ENCODE assay signal across 23 cellular contexts in genomic region chr21:42346441-42346840, GRCh38. TPM values are rescaled to one million over a fixed set of nuclear protein-coding genes. Genes with fewer than 3 reads are reported as not detected.
"Had no signal": no experiment of that assay in that cellular context is flagged by ENCODE, and none has a peak within 500 bp of the region (broad histone marks: within the 10 kb centered on the region; RNA-seq: fewer than 3 reads in every experiment).

No MANE protein-coding gene starts in this region.

- H3K27me3 Mint-ChIP-seq: naive thymus-derived CD8-positive, alpha-beta T cell had no signal

- H3K36me3 Mint-ChIP-seq: naive thymus-derived CD8-positive, alpha-beta T cell; stimulated activated effector memory CD8-positive, alpha-beta T cell treated with anti-CD3 and anti-CD28 coated beads, Interleukin-12 subunit alpha, Interleukin-12 subunit beta, amount 100 ng/mL, for 72 hours had no signal

- H3K9me3 Mint-ChIP-seq: naive thymus-derived CD8-positive, alpha-beta T cell; stimulated activated effector memory CD8-positive, alpha-beta T cell treated with anti-CD3 and anti-CD28 coated beads, Interleukin-12 subunit alpha, Interleukin-12 subunit beta, amount 100 ng/mL, for 72 hours had no signal

- H3K4me1 Mint-ChIP-seq: naive thymus-derived CD8-positive, alpha-beta T cell; stimulated activated effector memory CD8-positive, alpha-beta T cell treated with anti-CD3 and anti-CD28 coated beads, Interleukin-12 subunit alpha, Interleukin-12 subunit beta, amount 100 ng/mL, for 72 hours had no signal

- DNase-seq: effector CD4-positive, alpha-beta T cell; heart left ventricle; hippocampal formation; kidney glomerular epithelial cell; mammary epithelial cell; naive thymus-derived CD8-positive, alpha-beta T cell; ovary; right cardiac atrium; small intestine; stimulated activated CD4-positive, alpha-beta T cell treated with anti-CD3 and anti-CD28 coated beads, Interleukin-2, amount 100 ng/mL, for 48 hours; stimulated activated naive CD8-positive, alpha-beta T cell treated with anti-CD3 and anti-CD28 coated beads, Interleukin-15, Interleukin-2, amounts not matched to agents 100 U/mL and 50 U/mL, for 24 hours; thyroid gland; upper lobe of left lung had no signal

- H3K27ac Mint-ChIP-seq: naive thymus-derived CD8-positive, alpha-beta T cell; progenitor cell of endocrine pancreas; stimulated activated effector memory CD8-positive, alpha-beta T cell treated with anti-CD3 and anti-CD28 coated beads, Interleukin-12 subunit alpha, Interleukin-12 subunit beta, amount 100 ng/mL, for 72 hours had no signal

- H3K4me3 Mint-ChIP-seq: naive thymus-derived CD8-positive, alpha-beta T cell; stimulated activated effector memory CD8-positive, alpha-beta T cell treated with anti-CD3 and anti-CD28 coated beads, Interleukin-12 subunit alpha, Interleukin-12 subunit beta, amount 100 ng/mL, for 72 hours had no signal

- ATAC-seq: heart left ventricle; naive thymus-derived CD8-positive, alpha-beta T cell; right cardiac atrium; stimulated activated effector memory CD8-positive, alpha-beta T cell treated with anti-CD3 and anti-CD28 coated beads, Interleukin-12 subunit alpha, Interleukin-12 subunit beta, amount 100 ng/mL, for 72 hours; stimulated activated naive CD8-positive, alpha-beta T cell treated with anti-CD3 and anti-CD28 coated beads, Interleukin-15, Interleukin-2, amounts not matched to agents 100 U/mL and 50 U/mL, for 24 hours had no signal

RNA-seq across cellular contexts. Expression of gene TFF2, which starts 4.4 kb away (rescaled TPM):
- total RNA-seq: dermis microvascular lymphatic vessel endothelial cell; frontal cortex; glomerular endothelial cell; heart left ventricle; lower leg skin; mammary epithelial cell; mesenteric fat pad; mononuclear cell; naive thymus-derived CD8-positive, alpha-beta T cell; progenitor cell of endocrine pancreas; right cardiac atrium; suprapubic skin; upper lobe of left lung; vagina had no signal

RNA-seq across cellular contexts. Expression of gene TFF1, which starts 19.9 kb away (rescaled TPM):
- total RNA-seq: dermis microvascular lymphatic vessel endothelial cell; frontal cortex; glomerular endothelial cell; heart left ventricle; lower leg skin; mammary epithelial cell; mesenteric fat pad; mononuclear cell; naive thymus-derived CD8-positive, alpha-beta T cell; right cardiac atrium; suprapubic skin; thyroid gland; vagina had no signal

RNA-seq across cellular contexts. Expression of gene TFF3, which starts 31.2 kb away (rescaled TPM):
- total RNA-seq: frontal cortex; mammary epithelial cell; mononuclear cell; naive thymus-derived CD8-positive, alpha-beta T cell had no signal

RNA-seq across cellular contexts. Expression of gene TMPRSS3, which starts 49.4 kb away (rescaled TPM):
- total RNA-seq: frontal cortex, glomerular endothelial cell, mesenteric fat pad, right cardiac atrium had no signal

RNA-seq across cellular contexts. Expression of gene UBASH3A, which starts 57.3 kb away (rescaled TPM):
- total RNA-seq: dermis microvascular lymphatic vessel endothelial cell, frontal cortex, glomerular endothelial cell, mammary epithelial cell, progenitor cell of endocrine pancreas had no signal
